In genomic region chrX:48663241-48663640, GRCh38 we compare ENCODE assay signal across 26 cellular contexts.
"Had no signal": no experiment of that assay in that cellular context is flagged by ENCODE, and none has a peak within 500 bp of the region (broad histone marks: within the 10 kb centered on the region; RNA-seq: fewer than 3 reads in every experiment).

No MANE protein-coding gene starts in this region.

- H3K36me3 ChIP-seq: adrenal gland, MG63 had no signal

- H3K4me1 ChIP-seq: adrenal gland had no signal

- H3K9me3 ChIP-seq: adrenal gland, MG63 had no signal

- H3K4me1 Mint-ChIP-seq: activated B cell treated with CpG ODN at 0.5 μM for 24 hours had no signal

- ATAC-seq: activated CD8-positive, alpha-beta memory T cell treated with anti-CD3 and anti-CD28 coated beads, Interleukin-2, amount 10 ng/mL, durations not matched to agents 7 days and 5 days; Right ventricle myocardium inferior; T-cell had no signal

- H3K9me3 Mint-ChIP-seq: activated B cell treated with CpG ODN at 0.5 μM for 24 hours; activated CD4-positive, alpha-beta T cell treated with anti-CD3 and anti-CD28 coated beads, Interleukin-2, amount 10 ng/mL, durations not matched to agents 24 days and 14 days; activated naive CD4-positive, alpha-beta T cell treated with anti-CD3 and anti-CD28 coated beads, Interleukin-2, amount 10 ng/mL, durations not matched to agents 7 days and 5 days; T-cell had no signal

- H3K4me3 ChIP-seq: adrenal gland, MG63, SK-N-MC had no signal

- H3K36me3 Mint-ChIP-seq: activated CD8-positive, alpha-beta memory T cell treated with anti-CD3 and anti-CD28 coated beads, Interleukin-2, amount 10 ng/mL, durations not matched to agents 7 days and 5 days; activated naive CD4-positive, alpha-beta T cell treated with anti-CD3 and anti-CD28 coated beads, Interleukin-2, amount 10 ng/mL, durations not matched to agents 7 days and 5 days; activated naive CD8-positive, alpha-beta T cell treated with anti-CD3 and anti-CD28 coated beads, Interleukin-2, amount 10 ng/mL, durations not matched to agents 7 days and 5 days; T-cell had no signal

- H3K27me3 Mint-ChIP-seq: activated B cell treated with CpG ODN at 0.5 μM for 24 hours; activated CD4-positive, alpha-beta T cell treated with anti-CD3 and anti-CD28 coated beads, Interleukin-2, amount 10 ng/mL, durations not matched to agents 24 days and 14 days; activated CD8-positive, alpha-beta memory T cell treated with anti-CD3 and anti-CD28 coated beads, Interleukin-2, amount 10 ng/mL, durations not matched to agents 7 days and 5 days; activated naive CD8-positive, alpha-beta T cell treated with anti-CD3 and anti-CD28 coated beads, Interleukin-2, amount 10 ng/mL, durations not matched to agents 7 days and 5 days; T-cell had no signal

- H3K27ac ChIP-seq: adrenal gland, SK-N-MC had no signal

- H3K27ac Mint-ChIP-seq: activated B cell treated with CpG ODN at 0.5 μM for 24 hours; activated CD4-positive, alpha-beta T cell treated with anti-CD3 and anti-CD28 coated beads, Interleukin-2, amount 10 ng/mL, durations not matched to agents 24 days and 14 days; activated CD8-positive, alpha-beta memory T cell treated with anti-CD3 and anti-CD28 coated beads, Interleukin-2, amount 10 ng/mL, durations not matched to agents 7 days and 5 days; activated naive CD4-positive, alpha-beta T cell treated with anti-CD3 and anti-CD28 coated beads, Interleukin-2, amount 10 ng/mL, durations not matched to agents 7 days and 5 days; activated naive CD8-positive, alpha-beta T cell treated with anti-CD3 and anti-CD28 coated beads, Interleukin-2, amount 10 ng/mL, durations not matched to agents 7 days and 5 days; T-cell had no signal

- H3K27me3 ChIP-seq: MG63 had no signal

- DNase-seq: activated B cell treated with CpG ODN at 0.5 μM for 24 hours; activated CD4-positive, alpha-beta T cell treated with anti-CD3 and anti-CD28 coated beads, Interleukin-2, amount 10 ng/mL, durations not matched to agents 24 days and 14 days; activated CD8-positive, alpha-beta memory T cell treated with anti-CD3 and anti-CD28 coated beads, Interleukin-2, amount 10 ng/mL, durations not matched to agents 7 days and 5 days; activated effector memory CD4-positive, alpha-beta T cell treated with Interleukin-2 at 50 U/mL for 16 hours; activated naive CD4-positive, alpha-beta T cell treated with anti-CD3 and anti-CD28 coated beads, Interleukin-2, amount 10 ng/mL, durations not matched to agents 7 days and 5 days; activated naive CD8-positive, alpha-beta T cell treated with anti-CD3 and anti-CD28 coated beads, Interleukin-2, amount 10 ng/mL, durations not matched to agents 7 days and 5 days; adrenal gland; anterior cingulate cortex; cerebellar nuclear complex; MG63; MV-4-11; NCI-H1092 treated with DMSO at 0.1 percent for 48 hours; NCI-H1417 treated with DMSO at 0.1 percent for 48 hours; NCI-H1694; NCI-H2029; NCI-H2107; NCI-H2171 treated with DMSO at 0.1 percent for 48 hours; NCI-H226; NCI-H526; NCI-H774; RPMI8226; T-cell; T-helper 2 cell; T1000 had no signal

- H3K4me3 Mint-ChIP-seq: activated B cell treated with CpG ODN at 0.5 μM for 24 hours; activated CD4-positive, alpha-beta T cell treated with anti-CD3 and anti-CD28 coated beads, Interleukin-2, amount 10 ng/mL, durations not matched to agents 24 days and 14 days; activated CD8-positive, alpha-beta memory T cell treated with anti-CD3 and anti-CD28 coated beads, Interleukin-2, amount 10 ng/mL, durations not matched to agents 7 days and 5 days; activated naive CD4-positive, alpha-beta T cell treated with anti-CD3 and anti-CD28 coated beads, Interleukin-2, amount 10 ng/mL, durations not matched to agents 7 days and 5 days; activated naive CD8-positive, alpha-beta T cell treated with anti-CD3 and anti-CD28 coated beads, Interleukin-2, amount 10 ng/mL, durations not matched to agents 7 days and 5 days; T-cell had no signal
